Comparison of ENCODE assay signal across 8 cellular contexts in genomic region chr12:117190210-117190781, GRCh38. TPM values are rescaled to one million over a fixed set of nuclear protein-coding genes. Genes with fewer than 3 reads are reported as not detected.
DNase-seq lines count a peak whose midpoint lies in the region; ATAC-seq and TF ChIP-seq lines count a peak whose summit lies in the region.

FBXO21 (minus strand) TSS chr12:117190470; CDS start chr12:117190456, 14 bp downstream.

- no peak within 1 kb of the TSS for H2BK120ac ChIP-seq in H9 (ENCODE audit: low read depth, low read length, poor library complexity, severe bottlenecking)

- H2AFZ ChIP-seq in H9 (ENCODE audit: low read length) (peak within 1 kb of the TSS; percentile 3), neuron (ENCODE audit: low read depth, low read length) (peak within 1 kb of the TSS; percentile 21)

- H3K27ac ChIP-seq in H9 (ENCODE audit: insufficient read length, low read depth, low read length) (no peak within 1 kb of the TSS), foreskin keratinocyte (peak within 1 kb of the TSS; percentile 57)

- H3K4me3 ChIP-seq in MG63 (peak within 1 kb of the TSS; percentile 67), neuron (ENCODE audit: low read length) (peak within 1 kb of the TSS; percentile 96)

- no peak within 1 kb of the TSS for H2BK20ac ChIP-seq in H9 (ENCODE audit: low read depth, low read length, poor library complexity, severe bottlenecking)

- H3K9me3 ChIP-seq in H9 (ENCODE audit: control insufficient read depth, low read depth, low read length) (no peaks in the 10 kb centered on the region), MG63 (no peaks in the 10 kb centered on the region), neuron (ENCODE audit: low read length) (no peaks in the 10 kb centered on the region)

- no peaks in the 10 kb centered on the region for H3K79me1 ChIP-seq in H9 (ENCODE audit: insufficient read depth, low read depth, low read length, poor library complexity, severe bottlenecking)

- H3K23ac ChIP-seq in H9 (ENCODE audit: insufficient read length, low read depth, low read length), result no peak within 1 kb of the TSS

- H2BK12ac ChIP-seq in H9 (ENCODE audit: insufficient read length, low read depth, low read length), result no peak within 1 kb of the TSS

- H3K23me2 ChIP-seq in H9 (ENCODE audit: insufficient read length, low read depth, low read length, poor library complexity, severe bottlenecking), result peaks cover 7% of the 10 kb centered on the region

- peaks cover 3% of the 10 kb centered on the region; the same call in 1 of the 2 replicates for H3K4me1 ChIP-seq in H9 (ENCODE audit: insufficient read depth, low read length)
- H3K4me1 ChIP-seq in foreskin keratinocyte, result no peaks in the 10 kb centered on the region
- peaks cover 16% of the 10 kb centered on the region for H3K4me1 ChIP-seq in neuron (ENCODE audit: insufficient read depth, low read length)

- peaks cover 4% of the 10 kb centered on the region; the same call in 1 of the 2 replicates for H3K79me2 ChIP-seq in H9 (ENCODE audit: insufficient read depth, low read length)

- H3K36me3 ChIP-seq in MG63 (peaks cover 10% of the 10 kb centered on the region), neuron (ENCODE audit: insufficient read depth, low read length) (peaks cover 18% of the 10 kb centered on the region)

- peak within 1 kb of the TSS; percentile 42 to 95 (median 79); a peak in 5 of 7 replicates for H3K27ac Mint-ChIP-seq in H9

- H3T11ph ChIP-seq in H9 (ENCODE audit: low read length), result no peak within 1 kb of the TSS

- H2BK15ac ChIP-seq in H9 (ENCODE audit: low read depth, low read length), result no peak within 1 kb of the TSS

- peak; percentile 83 for ATAC-seq in foreskin keratinocyte

- no peak within 1 kb of the TSS for H3K56ac ChIP-seq in H9 (ENCODE audit: insufficient read length, low read depth, low read length)

- H4K20me1 ChIP-seq in H9 (ENCODE audit: control insufficient read depth, insufficient read depth, insufficient read length), result no peaks in the 10 kb centered on the region

- no peak within 1 kb of the TSS for H3K4ac ChIP-seq in H9 (ENCODE audit: low read depth, low read length)

- no peaks in the 10 kb centered on the region for H3K27me3 ChIP-seq in H9 (ENCODE audit: insufficient read depth, low read length)
- no peaks in the 10 kb centered on the region for H3K27me3 ChIP-seq in MG63
- no peaks in the 10 kb centered on the region for H3K27me3 ChIP-seq in foreskin keratinocyte
- no peaks in the 10 kb centered on the region for H3K27me3 ChIP-seq in neuron (ENCODE audit: insufficient read depth, low read length)

- H3K36me3 Mint-ChIP-seq in H9 (ENCODE audit: insufficient read depth in 1 of 3, low read depth in 3 of 3), result peaks cover 12 to 34% (median 32%) of the 10 kb centered on the region in 3 experiments

- no peak within 1 kb of the TSS for H4K5ac ChIP-seq in H9 (ENCODE audit: insufficient read length, low read depth, low read length)

- H3K4me2 ChIP-seq in H9 (ENCODE audit: insufficient read depth, insufficient read length, low read length), result peak within 1 kb of the TSS; percentile 82

- DNase-seq in ELR (ENCODE audit: low read depth) (peak; percentile 88), H9 (peak; percentile 94), MG63 (peak; percentile 75), SIG-M5 (lab: John Stamatoyannopoulos, UW) (peak; percentile 22), foreskin keratinocyte (peak; percentile 42 to 72), stromal cell of bone marrow (ENCODE audit: low read depth) (peak; percentile 66)
- DNase-seq in activated gamma-delta T cell treated with anti-CD3 and anti-CD28 coated beads, Interleukin-2, amount 50 U/mL, for 16 hours (ENCODE audit: low read depth), result peak; percentile 93

- H3K4me1 Mint-ChIP-seq in H9, result peaks cover 21 to 26% of the 10 kb centered on the region in 2 experiments

- no peak for TF ChIP-seq CTCF in H9 (conservative IDR thresholded peaks at IDR 0.05)
- no peak for TF ChIP-seq CTCF in foreskin keratinocyte (conservative IDR thresholded peaks at IDR 0.05)

- H3K9me3 Mint-ChIP-seq in H9, result 0 out of 5 replicates have a peak, but pooled peaks cover 0 to 2% of the 10 kb centered on the region in 2 experiments

- no CpG with 5 or more reads among the region's 59 CpGs for WGBS in H9 (ENCODE audit: extremely low coverage, insufficient read length, low lambda C conversion rate)

- peak within 1 kb of the TSS; percentile 90; the same call in 1 of the 2 replicates for H3K14ac ChIP-seq in H9 (ENCODE audit: insufficient read depth, low read length)

- H2AK5ac ChIP-seq in H9 (ENCODE audit: insufficient read length, low read length), result no peak within 1 kb of the TSS

- H3K18ac ChIP-seq in H9 (ENCODE audit: insufficient read length, low read depth, low read length), result no peak within 1 kb of the TSS

- H3K4me3 Mint-ChIP-seq in H9, result peak within 1 kb of the TSS; percentile 96 to 97

- peaks cover 10% of the 10 kb centered on the region for H3K27me3 Mint-ChIP-seq in H9 (ENCODE audit: low read depth)

- H4K8ac ChIP-seq in H9 (replicated peaks; ENCODE audit: insufficient read length, low read depth, low read length), result no peak within 1 kb of the TSS

- H2BK5ac ChIP-seq in H9 (ENCODE audit: insufficient read length, low read length), result no peak within 1 kb of the TSS

- H3K9ac ChIP-seq in H9 (ENCODE audit: extremely low read depth, insufficient read length, low read length), result peak within 1 kb of the TSS; percentile 79

- H4K91ac ChIP-seq in H9 (ENCODE audit: insufficient read length, low read depth, low read length), result no peak within 1 kb of the TSS

RNA-seq across cellular contexts. Expression of gene FBXO21, which starts in this region (rescaled TPM):
- total RNA-seq in H9 (2021) (58.5 and 58.6 TPM in 2 replicates), foreskin keratinocyte (28.1 and 30.4 TPM in 2 replicates)
- total RNA-seq in MG63 (2014; rRNA removed; shearing (Covaris generic); ENCODE audit: low replicate concordance), result 10.4 and 12.0 TPM in 2 replicates
- 8.0 and 9.3 TPM in 2 replicates for polyA plus RNA-seq in foreskin keratinocyte

Comparison
In these comparisons a context has a peak if more than half of its experiments do, and no peak if none do; other contexts are left out.
1. DNase-seq: peak in every context shown above with its lines; median percentile 94 in H9; 93 in activated gamma-delta T cell treated with anti-CD3 and anti-CD28 coated beads, Interleukin-2, amount 50 U/mL, for 16 hours; 88 in ELR; 75 in MG63; 66 in stromal cell of bone marrow; 57 in foreskin keratinocyte; 22 in SIG-M5.